Comparison of ENCODE assay signal across 26 cellular contexts in the genomic region with DNA sequence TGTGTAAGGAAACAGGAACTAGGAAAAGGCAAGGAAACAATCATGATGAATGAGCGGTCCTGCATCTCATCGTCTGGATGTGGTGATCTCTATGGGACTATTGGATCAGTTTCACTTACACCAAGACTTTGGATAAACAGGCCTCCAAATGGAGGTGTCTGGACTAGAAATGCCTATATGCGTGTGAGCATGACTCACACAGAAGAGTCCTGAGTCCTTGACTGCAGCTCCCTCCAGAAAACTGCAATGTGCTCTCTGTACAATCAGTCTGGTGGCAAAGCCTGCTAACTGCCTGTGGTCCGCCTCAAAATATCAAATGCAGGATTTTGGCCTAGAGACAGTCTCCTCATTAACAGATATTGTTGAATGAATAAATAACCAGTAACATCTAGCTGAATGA.
DNase-seq lines count a peak whose midpoint lies in the region; ATAC-seq and TF ChIP-seq lines count a peak whose summit lies in the region.
"Had no signal": no experiment of that assay in that cellular context is flagged by ENCODE, and none has a peak within 500 bp of the region (broad histone marks: within the 10 kb centered on the region; RNA-seq: fewer than 3 reads in every experiment).

No MANE protein-coding gene starts in this region.

- H3K79me1 ChIP-seq in IMR-90 (ENCODE audit: low read depth in 1 of 2, low read length in 2 of 2), result no peaks in the 10 kb centered on the region

- ATAC-seq in IMR-90 (ENCODE audit: low read depth) (peak; percentile 94), HG02642 (IDR thresholded peaks at IDR 0.05; ENCODE audit: poor library complexity, unreplicated experiment) (no peak), GM19023 (IDR thresholded peaks at IDR 0.05; ENCODE audit: unreplicated experiment) (no peak)
- ATAC-seq: right lobe of liver had no signal

- DNase-seq in AG04450 (ENCODE audit: low read depth, low spot score) (peak; percentile 24), IMR-90 (peak; percentile 72), brain microvascular endothelial cell (peak; percentile 49), iris pigment epithelial cell (ENCODE audit: low read depth) (peak; percentile 74), HuH-7 (ENCODE audit: low spot score) (no peak), erythroblast (lab: John Stamatoyannopoulos, UW) (no peak)
- DNase-seq: activated CD4-positive, alpha-beta T cell treated with anti-CD3 and anti-CD28 coated beads, Interleukin-2, amount 50 U/mL, for 48 hours; activated gamma-delta T cell treated with Interleukin-2 at 50 U/mL for 16 hours; activated T-cell treated with anti-CD3 and anti-CD28 coated beads for 4 hours; amniotic stem cell; Caco-2; cerebellar nuclear complex; effector memory CD4-positive, alpha-beta T cell; hippocampal formation; kidney; NCI-H1694 treated with DMSO at 0.1 percent for 48 hours; NCI-H2227 treated with DMSO at 0.1 percent for 48 hours; NCI-H82; ovary; right lobe of liver; T-helper 2 cell had no signal

- peaks cover 2% of the 10 kb centered on the region for H3K4me1 ChIP-seq in IMR-90 (ENCODE audit: control insufficient read depth, insufficient read depth, low read length)
- H3K4me1 ChIP-seq: BLaER1, Caco-2, right lobe of liver, vagina had no signal

- WGBS in IMR-90 (ENCODE audit: extremely low coverage in 2 of 2, insufficient read length in 1 of 2), 2 experiments, result no CpG with 5 or more reads among the region's 4 CpGs

- no peak overlapping the region for H4K5ac ChIP-seq in IMR-90 (ENCODE audit: low read depth, low read length)

- H3K56ac ChIP-seq in IMR-90 (ENCODE audit: extremely low read depth, insufficient read depth, low read length), result no peak overlapping the region

- dilution Hi-C loops in IMR-90 (cut with HindIII; ENCODE audit: low sequenced_read_pairs, unreplicated experiment), result no loop called here

- peak overlapping the region; percentile 13; the same call in 1 of the 2 replicates for H3K18ac ChIP-seq in IMR-90 (ENCODE audit: low read depth, low read length)

- H3K23ac ChIP-seq in IMR-90 (ENCODE audit: low read depth, low read length), result no peak overlapping the region

- peak overlapping the region in 1 of 2 experiments; percentile 58; a peak in 1 of 4 replicates for H4K8ac ChIP-seq in IMR-90 (ENCODE audit: low read depth in 2 of 2, low read length in 2 of 2)

- no peak overlapping the region for H2BK5ac ChIP-seq in IMR-90 (ENCODE audit: low read depth, low read length, poor library complexity, severe bottlenecking)

- no peak overlapping the region for H2AK9ac ChIP-seq in IMR-90 (replicated peaks; ENCODE audit: low read depth, low read length, poor library complexity)

- peak overlapping the region; percentile 79 for H2BK20ac ChIP-seq in IMR-90 (ENCODE audit: low read depth, low read length)

- H3K27me3 ChIP-seq in AG04450 (ENCODE audit: control insufficient read depth, insufficient read depth, low read length) (no peaks in the 10 kb centered on the region), IMR-90 (ENCODE audit: control insufficient read depth, insufficient read depth, low read length) (no peaks in the 10 kb centered on the region), brain microvascular endothelial cell (replicated peaks) (no peaks in the 10 kb centered on the region)
- H3K27me3 ChIP-seq: BLaER1, ovary, right lobe of liver, vagina had no signal

- H2AFZ ChIP-seq in IMR-90 (replicated peaks; ENCODE audit: low read length, poor library complexity), result peak overlapping the region; percentile 80

- no peak overlapping the region for H3K27ac ChIP-seq in AG04450 (ENCODE audit: low read depth, low read length)
- H3K27ac ChIP-seq in IMR-90 (ENCODE audit: insufficient read depth, low read length), result no peak overlapping the region
- H3K27ac ChIP-seq in brain microvascular endothelial cell, result no peak overlapping the region
- H3K27ac ChIP-seq: BLaER1, ovary, right lobe of liver, SK-N-MC, vagina had no signal

- 0 out of 3 replicates have a peak overlapping the region, but pooled peaks have one; percentile 23 for H2BK15ac ChIP-seq in IMR-90 (ENCODE audit: low read depth, low read length)

- no peak overlapping the region for H3K4me2 ChIP-seq in IMR-90 (ENCODE audit: low read depth, low read length)
- H3K4me2 ChIP-seq: BLaER1 had no signal

- peak overlapping the region; percentile 61; the same call in 1 of the 2 replicates for H3K14ac ChIP-seq in IMR-90 (replicated peaks; ENCODE audit: low read depth, low read length)

- H3K4ac ChIP-seq in IMR-90 (ENCODE audit: low read depth, low read length), result peak overlapping the region; percentile 30; the same call in 1 of the 2 replicates

- CTCF ChIA-PET in AG04450 (lab: Charles Lee) (no interaction called here), IMR-90 (lab: Yijun Ruan, JAX) (no interaction called here)

- H3K4me3 ChIP-seq in AG04450 (ENCODE audit: low read depth, low read length), result no peak overlapping the region
- no peak overlapping the region for H3K4me3 ChIP-seq in IMR-90 (ENCODE audit: insufficient read depth, low read depth, low read length)
- H3K4me3 ChIP-seq in brain microvascular endothelial cell (ENCODE audit: low read depth, low read length), result no peak overlapping the region
- H3K4me3 ChIP-seq: BLaER1, ovary, right lobe of liver, SK-N-MC, vagina had no signal

- H3K9ac ChIP-seq in IMR-90 (ENCODE audit: low read depth, low read length), result no peak overlapping the region
- H3K9ac ChIP-seq: BLaER1 had no signal

- no TSS peak for BruUV-seq in IMR-90 (replicated peaks; lab: Mats Ljungman, UMichigan)

- no peaks in the 10 kb centered on the region for H3K9me1 ChIP-seq in IMR-90 (ENCODE audit: insufficient read depth, low read length)

- H2BK120ac ChIP-seq in IMR-90 (ENCODE audit: low read depth, low read length), result peak overlapping the region; percentile 23

- POLR2A ChIA-PET in AG04450 (lab: Yijun Ruan, JAX), result no interaction called here
- POLR2A ChIA-PET in IMR-90 (lab: Charles Lee; ENCODE audit: unreplicated experiment), result no interaction called here

- no peak for TF ChIP-seq RAD21 in IMR-90 (IDR thresholded peaks at IDR 0.05; ENCODE audit: low read length)

- TF ChIP-seq POLR2A in IMR-90 (IDR thresholded peaks at IDR 0.05; ENCODE audit: low read depth, low read length) (no peak), erythroblast (IDR thresholded peaks at IDR 0.05; ENCODE audit: low read length) (no peak)

- no peaks in the 10 kb centered on the region for H4K20me1 ChIP-seq in IMR-90 (ENCODE audit: insufficient read depth, low read length)
- H4K20me1 ChIP-seq: BLaER1 had no signal

- H2AK5ac ChIP-seq in IMR-90 (ENCODE audit: low read depth, low read length), result peak overlapping the region; percentile 60; the same call in 1 of the 2 replicates

- no peak for TF ChIP-seq CTCF in AG04450 (IDR thresholded peaks at IDR 0.05; ENCODE audit: low read depth, low read length)
- no peak for TF ChIP-seq CTCF in IMR-90 (conservative IDR thresholded peaks at IDR 0.05; ENCODE audit: low read depth, low read length)
- TF ChIP-seq CTCF in brain microvascular endothelial cell (IDR thresholded peaks at IDR 0.05; ENCODE audit: low read depth, low read length, missing control alignments), result no peak

- no peaks in the 10 kb centered on the region for H3K36me3 ChIP-seq in IMR-90 (ENCODE audit: control insufficient read depth, insufficient read depth, low read length)
- H3K36me3 ChIP-seq in brain microvascular endothelial cell (replicated peaks), result no peaks in the 10 kb centered on the region
- H3K36me3 ChIP-seq: BLaER1, ovary, right lobe of liver, vagina had no signal

- H4K91ac ChIP-seq in IMR-90 (ENCODE audit: insufficient read depth, low read depth, low read length), result 0 out of 2 replicates have a peak overlapping the region, but pooled peaks have one; percentile 9

- in situ Hi-C loops in IMR-90 (cut with MboI; ENCODE audit: low sequenced_read_pairs) (no loop called here), brain microvascular endothelial cell (cut with HindIII; ENCODE audit: low pct_ligation_motif_present, low sequenced_read_pairs) (no loop called here)

- H3K9me3 ChIP-seq in AG04450 (ENCODE audit: control insufficient read depth, insufficient read depth, low read length) (peaks cover 13% of the 10 kb centered on the region), IMR-90 (ENCODE audit: control insufficient read depth, insufficient read depth, low read length) (no peaks in the 10 kb centered on the region)
- H3K9me3 ChIP-seq: Caco-2, ovary, right lobe of liver, vagina had no signal

- intact Hi-C loops in IMR-90 (cut with micrococcal nuclease), result no loop called here

TF ChIP-seq in IMR-90, 13 proteins besides CTCF, POLR2A, EP300 and RAD21:
- peak; percentile 55 for TF ChIP-seq FOS (IDR thresholded peaks at IDR 0.05; ENCODE audit: low read depth, low read length)
- TF ChIP-seq, protein P1, sequence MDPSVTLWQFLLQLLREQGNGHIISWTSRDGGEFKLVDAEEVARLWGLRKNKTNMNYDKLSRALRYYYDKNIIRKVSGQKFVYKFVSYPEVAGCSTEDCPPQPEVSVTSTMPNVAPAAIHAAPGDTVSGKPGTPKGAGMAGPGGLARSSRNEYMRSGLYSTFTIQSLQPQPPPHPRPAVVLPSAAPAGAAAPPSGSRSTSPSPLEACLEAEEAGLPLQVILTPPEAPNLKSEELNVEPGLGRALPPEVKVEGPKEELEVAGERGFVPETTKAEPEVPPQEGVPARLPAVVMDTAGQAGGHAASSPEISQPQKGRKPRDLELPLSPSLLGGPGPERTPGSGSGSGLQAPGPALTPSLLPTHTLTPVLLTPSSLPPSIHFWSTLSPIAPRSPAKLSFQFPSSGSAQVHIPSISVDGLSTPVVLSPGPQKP (IDR thresholded peaks at IDR 0.05; ENCODE audit: borderline replicate concordance, low read depth, low read length), result no peak

Comparison
In these comparisons a context has a peak if more than half of its experiments do, and no peak if none do; other contexts are left out.
1. DNase-seq: peak in AG04450 (single experiment), IMR-90 (single experiment), brain microvascular endothelial cell (single experiment) and iris pigment epithelial cell (single experiment); none in HuH-7 (single experiment) and erythroblast (0 of 2).